In the genomic region with DNA sequence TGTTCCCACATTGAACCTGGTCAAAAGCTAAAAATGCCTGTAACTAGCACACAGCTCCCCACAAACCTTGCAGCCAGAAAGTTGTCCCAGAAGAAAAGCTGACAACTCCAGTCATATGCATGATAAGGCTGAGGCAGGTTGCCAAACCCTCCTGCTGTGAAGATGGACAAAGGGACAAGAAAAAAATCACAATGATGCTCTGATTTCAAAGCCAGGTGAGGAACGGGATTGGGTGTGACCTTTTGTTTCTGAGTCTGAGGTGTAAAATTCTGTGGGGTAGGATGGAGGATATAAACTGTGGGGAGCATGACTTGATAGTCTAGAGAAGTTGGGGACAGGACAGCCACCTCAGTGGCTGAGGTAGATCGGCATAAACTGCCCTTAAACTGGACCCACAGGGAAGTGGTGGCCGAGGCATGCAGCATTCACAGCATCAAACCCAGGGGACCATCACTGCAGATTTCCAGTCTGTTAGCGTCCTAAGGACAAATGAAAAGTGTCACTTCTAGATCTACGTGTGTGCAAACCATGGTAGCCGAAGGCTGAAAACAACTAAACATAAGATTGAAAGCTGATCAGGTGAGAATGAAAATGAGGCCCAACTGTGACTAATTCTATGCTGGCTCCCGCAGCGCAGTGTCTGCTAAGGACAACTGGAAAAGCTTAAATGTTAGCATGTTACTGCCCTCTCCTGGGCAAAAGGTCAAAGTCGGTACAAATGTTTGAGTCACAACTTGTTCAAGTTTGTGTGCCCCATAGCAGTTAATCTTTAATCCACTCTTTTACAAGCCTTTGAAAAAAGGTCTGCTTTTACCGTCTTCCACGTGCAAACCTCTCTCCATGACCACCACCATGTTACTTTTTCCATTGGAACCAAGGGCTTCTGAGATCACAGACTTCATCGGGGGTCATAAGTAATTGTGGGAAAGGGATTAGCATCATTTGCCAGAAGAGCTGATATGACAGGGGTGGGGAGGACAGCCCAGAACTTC, we compare ENCODE assay signal across 8 cellular contexts. TPM values are rescaled to one million over a fixed set of nuclear protein-coding genes. Genes with fewer than 3 reads are reported as not detected.
DNase-seq lines count a peak whose midpoint lies in the region; ATAC-seq, FAIRE-seq and TF ChIP-seq lines count a peak whose summit lies in the region.

No MANE protein-coding gene starts in this region.

- H3K4me3 ChIP-seq in endothelial cell of umbilical vein (replicated peaks in 1 of 3; ENCODE audit: insufficient read depth in 1 of 3, low read depth in 1 of 3, low read length in 3 of 3) (no peak overlapping the region), neural cell (ENCODE audit: low read length) (peak overlapping the region; percentile 32)

- no peak for TF ChIP-seq POLR2A in endothelial cell of umbilical vein (IDR thresholded peaks at IDR 0.05; ENCODE audit: low read depth, low read length)

- POLR2A ChIA-PET in endothelial cell of umbilical vein (lab: Charles Lee) = no interaction called here

- no peaks in the 10 kb centered on the region for H4K20me1 ChIP-seq in endothelial cell of umbilical vein (replicated peaks; ENCODE audit: control insufficient read depth, extremely low read depth, insufficient read depth, low read length)
- H4K20me1 ChIP-seq in neural cell (ENCODE audit: insufficient read depth) = no peaks in the 10 kb centered on the region

- FAIRE-seq in GM18507 (lab: Jason Lieb, UNC) = peak; percentile 89
- no peak for FAIRE-seq in endothelial cell of umbilical vein (lab: Jason Lieb, UNC)

- H3K9ac ChIP-seq in endothelial cell of umbilical vein (replicated peaks; ENCODE audit: extremely low read depth, insufficient read depth, low read length) (no peak overlapping the region), neural cell (ENCODE audit: low read length) (no peak overlapping the region)

- ATAC-seq in HG03460 (IDR thresholded peaks at IDR 0.05; ENCODE audit: unreplicated experiment) (peak; percentile 52), GM21825 (IDR thresholded peaks at IDR 0.05; ENCODE audit: unreplicated experiment) (no peak)

- TF ChIP-seq RAD21 in neural cell (conservative IDR thresholded peaks at IDR 0.05) = peak; percentile 88

- no peak for TF ChIP-seq EP300 in neural cell (conservative IDR thresholded peaks at IDR 0.05; ENCODE audit: poor library complexity, severe bottlenecking)

- BruUV-seq in endothelial cell of umbilical vein (replicated peaks; lab: Mats Ljungman, UMichigan) = no TSS peak

- H3K79me2 ChIP-seq in endothelial cell of umbilical vein (ENCODE audit: control insufficient read depth, insufficient read depth, low read length) = no peaks in the 10 kb centered on the region
- H3K79me2 ChIP-seq in neural cell (replicated peaks; ENCODE audit: insufficient read depth, low read length) = no peaks in the 10 kb centered on the region

- H3K9me1 ChIP-seq in endothelial cell of umbilical vein (replicated peaks; ENCODE audit: control insufficient read depth, extremely low read depth, insufficient read depth, low read length) = no peaks in the 10 kb centered on the region

- no peaks in the 10 kb centered on the region for H3K36me3 ChIP-seq in endothelial cell of umbilical vein (ENCODE audit: control insufficient read depth in 2 of 2, extremely low read depth in 1 of 2, insufficient read depth in 2 of 2, low read length in 2 of 2)
- H3K36me3 ChIP-seq in neural cell (ENCODE audit: insufficient read depth, low read length) = no peaks in the 10 kb centered on the region

- CTCF ChIA-PET in endothelial cell of umbilical vein (lab: Charles Lee) = no interaction called here

- intact Hi-C loops in endothelial cell of umbilical vein (cut with micrococcal nuclease) = no loop called here

- no peaks in the 10 kb centered on the region for H3K4me1 ChIP-seq in endothelial cell of umbilical vein (ENCODE audit: control insufficient read depth, extremely low read depth, insufficient read depth, low read length)

- H3K27me3 ChIP-seq in endothelial cell of umbilical vein (ENCODE audit: control insufficient read depth in 2 of 2, insufficient read depth in 2 of 2, low read length in 2 of 2) (no peaks in the 10 kb centered on the region), neural cell (ENCODE audit: insufficient read depth, low read depth, low read length) (no peaks in the 10 kb centered on the region)

- H3F3A ChIP-seq in neural cell (ENCODE audit: insufficient read depth, low read length, poor library complexity, severe bottlenecking) = no peaks in the 10 kb centered on the region

- H2AFZ ChIP-seq in endothelial cell of umbilical vein (ENCODE audit: low read depth, low read length) = no peak overlapping the region
- H2AFZ ChIP-seq in neural cell (ENCODE audit: low read depth, low read length) = no peak overlapping the region

- no peak overlapping the region for H3K4me2 ChIP-seq in endothelial cell of umbilical vein (ENCODE audit: insufficient read depth, low read length)
- no peak overlapping the region for H3K4me2 ChIP-seq in neural cell (ENCODE audit: low read length)

- H3K27ac ChIP-seq in endothelial cell of umbilical vein (ENCODE audit: insufficient read depth, low read depth, low read length) (no peak overlapping the region), neural cell (ENCODE audit: low read length) (no peak overlapping the region)

- H3K9me3 ChIP-seq in endothelial cell of umbilical vein (replicated peaks; ENCODE audit: control insufficient read depth, insufficient read depth, low read length) (no peaks in the 10 kb centered on the region), neural cell (ENCODE audit: low read length) (no peaks in the 10 kb centered on the region)

- DNase-seq in COLO668 (lab: John Stamatoyannopoulos, UW; ENCODE audit: unreplicated experiment) = peak; percentile 36
- DNase-seq in GM18507 (ENCODE audit: extremely low spot score, insufficient read length, low read depth) = no peak
- DNase-seq in NCI-H748 (lab: John Stamatoyannopoulos, UW; ENCODE audit: unreplicated experiment) = peak; percentile 64
- peak; percentile 1 for DNase-seq in endothelial cell of umbilical vein (ENCODE audit: low read depth, low spot score)
- DNase-seq in activated CD4-positive, CD25-positive, alpha-beta regulatory T cell treated with anti-CD3 and anti-CD28 coated beads, Interleukin-2, amount 50 U/mL, for 72 hours = no peak

- dilution Hi-C loops in endothelial cell of umbilical vein (cut with MboI; ENCODE audit: extremely low pct_ligation_motif_present, low sequenced_read_pairs) = no loop called here

- H3K9me2 ChIP-seq in neural cell (ENCODE audit: insufficient read depth, low read length) = no peaks in the 10 kb centered on the region

- TF ChIP-seq CTCF in endothelial cell of umbilical vein (IDR thresholded peaks at IDR 0.05; ENCODE audit: extremely low read depth in 1 of 2, insufficient read depth in 1 of 2, low read depth in 1 of 2, low read length in 2 of 2) (no peak), neural cell (IDR thresholded peaks at IDR 0.05; ENCODE audit: poor library complexity, severe bottlenecking) (peak; percentile 80)

TF ChIP-seq in endothelial cell of umbilical vein, 7 proteins besides CTCF, POLR2A, EP300 and RAD21:
- TF ChIP-seq JUN (IDR thresholded peaks at IDR 0.05; ENCODE audit: borderline replicate concordance, insufficient read depth, insufficient read length, low read depth) = no peak
- TF ChIP-seq MYC (IDR thresholded peaks at IDR 0.05; ENCODE audit: low read depth, low read length) = no peak
- no peak for TF ChIP-seq FOS (IDR thresholded peaks at IDR 0.05; ENCODE audit: borderline replicate concordance, insufficient read depth, low read length)
- no peak for TF ChIP-seq POLR2AphosphoS5 (IDR thresholded peaks at IDR 0.05; ENCODE audit: insufficient read depth, low read depth, low read length)
- TF ChIP-seq EZH2 (IDR thresholded peaks at IDR 0.05; ENCODE audit: borderline replicate concordance, low read depth, low read length, severe bottlenecking) = no peak
- TF ChIP-seq, protein P1, sequence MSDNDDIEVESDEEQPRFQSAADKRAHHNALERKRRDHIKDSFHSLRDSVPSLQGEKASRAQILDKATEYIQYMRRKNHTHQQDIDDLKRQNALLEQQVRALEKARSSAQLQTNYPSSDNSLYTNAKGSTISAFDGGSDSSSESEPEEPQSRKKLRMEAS (IDR thresholded peaks at IDR 0.05; ENCODE audit: insufficient read depth, insufficient read length) = no peak
- TF ChIP-seq GATA2 (IDR thresholded peaks at IDR 0.05; ENCODE audit: insufficient read depth, insufficient read length, low read depth, low read length) = no peak

TF ChIP-seq in neural cell, 6 proteins besides CTCF, POLR2A, EP300 and RAD21 (continues in another document):
- TF ChIP-seq EZH2 (IDR thresholded peaks at IDR 0.05; ENCODE audit: borderline replicate concordance, insufficient read depth, low read length, poor library complexity, severe bottlenecking) (no peak), MXI1 (conservative IDR thresholded peaks at IDR 0.05; ENCODE audit: poor library complexity, severe bottlenecking) (no peak), TAF1 (IDR thresholded peaks at IDR 0.05; ENCODE audit: low read depth) (no peak)

RNA-seq across cellular contexts. Expression of a gene that starts 39.8 kb away (rescaled TPM):
- total RNA-seq in endothelial cell of umbilical vein = not detected in 2 replicates
- polyA plus RNA-seq in endothelial cell of umbilical vein (not detected in 2 replicates), neural cell (4.8 and 5.3 TPM in 2 replicates)
- polyA plus RNA-seq in endothelial cell of umbilical vein (2011; cell fraction: cytosol; rRNA removed) = not detected in 2 replicates
- not detected in 2 replicates for polyA plus RNA-seq in endothelial cell of umbilical vein (2011; cell fraction: nucleus; rRNA removed)
- polyA plus RNA-seq in endothelial cell of umbilical vein (2012) = under 0.01 TPM in 1 of 2 replicates, not detected in the other
- polyA minus RNA-seq in endothelial cell of umbilical vein (not detected in 2 replicates), neural cell (85.7 and 112 TPM in 2 replicates)
- not detected for polyA minus RNA-seq in endothelial cell of umbilical vein (2011; cell fraction: cytosol; rRNA and poly(A)+ RNA removed)
- polyA minus RNA-seq in endothelial cell of umbilical vein (2011; cell fraction: nucleus; rRNA and poly(A)+ RNA removed) = not detected in 2 replicates

Comparison
In these comparisons a context has a peak if more than half of its experiments do, and no peak if none do; other contexts are left out.
1. DNase-seq: peak in COLO668 (single experiment), NCI-H748 (single experiment) and endothelial cell of umbilical vein (single experiment); none in GM18507 (single experiment) and activated CD4-positive, CD25-positive, alpha-beta regulatory T cell treated with anti-CD3 and anti-CD28 coated beads, Interleukin-2, amount 50 U/mL, for 72 hours (single experiment).